38 cellular contexts compared by ENCODE assay signal in the genomic region with DNA sequence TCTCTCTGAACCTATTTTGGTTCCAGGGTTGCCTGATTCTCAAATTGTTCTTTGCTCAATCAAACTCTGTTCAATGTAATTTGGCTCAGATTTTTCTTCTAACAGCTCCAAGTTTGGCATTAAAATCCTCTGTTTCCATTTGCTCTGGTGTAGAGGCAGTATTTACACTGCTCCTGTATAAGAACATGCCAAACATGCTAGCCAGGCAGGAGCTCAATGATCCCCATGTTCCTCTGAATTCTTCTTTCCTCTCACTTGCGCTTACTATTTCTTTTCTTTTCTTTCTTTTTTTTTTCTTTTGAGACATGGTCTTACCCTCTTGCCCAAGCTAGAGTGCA. TPM values are rescaled to one million over a fixed set of nuclear protein-coding genes. Genes with fewer than 3 reads are reported as not detected.
"Had no signal": no experiment of that assay in that cellular context is flagged by ENCODE, and none has a peak within 500 bp of the region (broad histone marks: within the 10 kb centered on the region; RNA-seq: fewer than 3 reads in every experiment).

No MANE protein-coding gene starts in this region.

- H3K36me3 ChIP-seq: MG63 had no signal

- H3K27me3 ChIP-seq: MG63 had no signal

- H3K9ac ChIP-seq: KMS-11 had no signal

- H3K4me3 ChIP-seq: MG63 had no signal

- H3K4me2 ChIP-seq: KMS-11 had no signal

- H3K27ac ChIP-seq: KMS-11 had no signal

- H3K9me3 ChIP-seq: MG63 had no signal

- DNase-seq: Karpas-422, Kasumi-1, MG63, MM.1S, MV-4-11, NCI-H1048, NCI-H1092, NCI-H1092 treated with DMSO at 0.1 percent for 48 hours, NCI-H1105, NCI-H1105 treated with DMSO at 0.1 percent for 48 hours, NCI-H1417, NCI-H1417 treated with DMSO at 0.1 percent for 48 hours, NCI-H1436, NCI-H1436 treated with DMSO at 0.1 percent for 48 hours, NCI-H146, NCI-H1694, NCI-H1694 treated with DMSO at 0.1 percent for 48 hours, NCI-H187, NCI-H187 treated with DMSO at 0.1 percent for 48 hours, NCI-H1930, NCI-H2029, NCI-H2029 treated with DMSO at 0.1 percent for 48 hours, NCI-H2081, NCI-H2081 treated with DMSO at 0.1 percent for 48 hours, NCI-H2107, NCI-H2171, NCI-H2171 treated with DMSO at 0.1 percent for 48 hours, NCI-H2227 treated with DMSO at 0.1 percent for 48 hours, NCI-H226, NCI-H345, NCI-H446, NCI-H446 treated with DMSO at 0.1 percent for 48 hours, NCI-H510A had no signal

RNA-seq across cellular contexts. Expression of a gene that starts 17.2 kb away (rescaled TPM):
- total RNA-seq: LHCN-M2, M059J, MCF 10A, NCI-H460 had no signal

RNA-seq across cellular contexts. Expression of a gene that starts 40.4 kb away (rescaled TPM):
- total RNA-seq: LHCN-M2, M059J had no signal
